In genomic region chr17:39139561-39139960, GRCh38 we compare ENCODE assay signal across 21 cellular contexts. TPM values are rescaled to one million over a fixed set of nuclear protein-coding genes. Genes with fewer than 3 reads are reported as not detected.
"Had no signal": no experiment of that assay in that cellular context is flagged by ENCODE, and none has a peak within 500 bp of the region (broad histone marks: within the 10 kb centered on the region; RNA-seq: fewer than 3 reads in every experiment).

No MANE protein-coding gene starts in this region.

- H3K4me1 ChIP-seq: adrenal gland, uterus had no signal

- H3K27ac ChIP-seq: adrenal gland, thyroid gland had no signal

- H3K4me1 Mint-ChIP-seq: activated naive CD4-positive, alpha-beta T cell treated with anti-CD3 and anti-CD28 coated beads, Interleukin-2, amount 10 ng/mL, durations not matched to agents 7 days and 5 days; activated T-helper 17 cell treated with anti-CD3 and anti-CD28 coated beads, Interleukin-2, amount 50 U/mL, for 72 hours had no signal

- H3K27me3 ChIP-seq: adrenal gland, thyroid gland, uterus had no signal

- H3K4me3 Mint-ChIP-seq: activated naive CD4-positive, alpha-beta T cell treated with anti-CD3 and anti-CD28 coated beads, Interleukin-2, amount 10 ng/mL, durations not matched to agents 7 days and 5 days; activated T-helper 17 cell treated with anti-CD3 and anti-CD28 coated beads, Interleukin-2, amount 50 U/mL, for 72 hours; central memory CD8-positive, alpha-beta T cell; dendritic cell treated with granulocyte-macrophage colony-stimulating factor and Interleukin-4, amounts not matched to agents 40 ng/mL and 50 ng/mL, for 4 days; immature natural killer cell; nephron had no signal

- ATAC-seq: activated T-helper 17 cell treated with anti-CD3 and anti-CD28 coated beads, Interleukin-2, amount 50 U/mL, for 72 hours; left colon had no signal

- H3K9me3 ChIP-seq: adrenal gland, thyroid gland, uterus had no signal

- DNase-seq: activated CD4-positive, alpha-beta T cell treated with anti-CD3 and anti-CD28 coated beads, Interleukin-2, amount 50 U/mL, for 1 hour; activated CD4-positive, CD25-positive, alpha-beta regulatory T cell; activated naive CD4-positive, alpha-beta T cell treated with anti-CD3 and anti-CD28 coated beads, Interleukin-2, amount 10 ng/mL, durations not matched to agents 7 days and 5 days; activated T-cell treated with anti-CD3 and anti-CD28 coated beads for 4 hours; adrenal gland; glutamatergic neuron; immature natural killer cell; left colon; stimulated activated CD4-positive, alpha-beta T cell treated with anti-CD3 and anti-CD28 coated beads, Interleukin-15, amount 100 ng/mL, for 24 hours; stimulated activated CD4-positive, alpha-beta T cell treated with anti-CD3 and anti-CD28 coated beads, Interleukin-4, amount 100 ng/mL, for 24 hours; T-helper 2 cell; thyroid gland; uterus had no signal

- H3K9me3 Mint-ChIP-seq: activated naive CD4-positive, alpha-beta T cell treated with anti-CD3 and anti-CD28 coated beads, Interleukin-2, amount 10 ng/mL, durations not matched to agents 7 days and 5 days; activated T-helper 17 cell treated with anti-CD3 and anti-CD28 coated beads, Interleukin-2, amount 50 U/mL, for 72 hours; central memory CD8-positive, alpha-beta T cell; dendritic cell treated with granulocyte-macrophage colony-stimulating factor and Interleukin-4, amounts not matched to agents 40 ng/mL and 50 ng/mL, for 4 days; immature natural killer cell; nephron had no signal

- H3K27ac Mint-ChIP-seq: activated naive CD4-positive, alpha-beta T cell treated with anti-CD3 and anti-CD28 coated beads, Interleukin-2, amount 10 ng/mL, durations not matched to agents 7 days and 5 days; activated T-helper 17 cell treated with anti-CD3 and anti-CD28 coated beads, Interleukin-2, amount 50 U/mL, for 72 hours had no signal

- H3K27me3 Mint-ChIP-seq: activated T-helper 17 cell treated with anti-CD3 and anti-CD28 coated beads, Interleukin-2, amount 50 U/mL, for 72 hours; central memory CD8-positive, alpha-beta T cell had no signal

- H3K36me3 ChIP-seq: adrenal gland, thyroid gland, uterus had no signal

- H3K4me3 ChIP-seq: adrenal gland, thyroid gland, uterus had no signal

- H3K36me3 Mint-ChIP-seq: activated naive CD4-positive, alpha-beta T cell treated with anti-CD3 and anti-CD28 coated beads, Interleukin-2, amount 10 ng/mL, durations not matched to agents 7 days and 5 days; immature natural killer cell had no signal

RNA-seq across cellular contexts. Expression of gene PLXDC1, which starts 11.9 kb away (rescaled TPM):
- total RNA-seq: epithelial cell of proximal tubule had no signal

RNA-seq across cellular contexts. Expression of gene ARL5C, which starts 26.4 kb away (rescaled TPM):
- total RNA-seq: activated CD8-positive, alpha-beta memory T cell treated with anti-CD3 and anti-CD28 coated beads for 36 hours; activated T-helper 17 cell treated with anti-CD3 and anti-CD28 coated beads, Interleukin-2, amount 50 U/mL, for 72 hours; adrenal gland; epithelial cell of proximal tubule; mucosa of gallbladder; omental fat pad; thyroid gland; uterus had no signal
- polyA plus RNA-seq: adrenal gland, immature natural killer cell had no signal
